Comparison of ENCODE assay signal across 8 cellular contexts in genomic region chr3:187737401-187738088, GRCh38. TPM values are rescaled to one million over a fixed set of nuclear protein-coding genes. Genes with fewer than 3 reads are reported as not detected.
DNase-seq lines count a peak whose midpoint lies in the region; ATAC-seq, FAIRE-seq and TF ChIP-seq lines count a peak whose summit lies in the region.

No MANE protein-coding gene starts in this region.

- H3K4me3 ChIP-seq in HUES6 (ENCODE audit: low read depth, low read length) (peak overlapping the region; percentile 71), lung (peak overlapping the region; percentile 38)

- H3K9me3 ChIP-seq in HUES6 (ENCODE audit: control insufficient read depth, insufficient read depth, low read depth, low read length) (no peaks in the 10 kb centered on the region), lung (ENCODE audit: control insufficient read depth in 2 of 2, insufficient read depth in 1 of 2, low read length in 1 of 2) (no peaks in the 10 kb centered on the region)

- H3K36me3 ChIP-seq in HUES6 (ENCODE audit: control insufficient read depth, insufficient read depth, low read length) (peaks cover 3% of the 10 kb centered on the region; the same call in 1 of the 2 replicates), lung (ENCODE audit: control insufficient read depth in 2 of 2, insufficient read depth in 2 of 2, low read length in 2 of 2) (peaks cover 3 to 8% of the 10 kb centered on the region in 2 donors)

- 3% methylated on average over 41 of the region's 41 CpGs for WGBS in lung, 2 donors

- ATAC-seq in lung (ENCODE audit: insufficient read depth, low FRiP score): peak; percentile 24

- peaks cover 26% of the 10 kb centered on the region for H3K4me1 ChIP-seq in HUES6 (ENCODE audit: control insufficient read depth, insufficient read depth, low read length)
- H3K4me1 ChIP-seq in lung (ENCODE audit: control insufficient read depth in 2 of 2, insufficient read depth in 2 of 2, low read length in 2 of 2): peaks cover 8 to 17% of the 10 kb centered on the region in 2 donors

- FAIRE-seq in urothelium cell line (lab: Jason Lieb, UNC): no peak

- peak; percentile 58 to 69 for DNase-seq in AML-193 (lab: John Stamatoyannopoulos, UW)
- DNase-seq in activated CD4-positive, alpha-beta T cell treated with anti-CD3 and anti-CD28 coated beads, Interleukin-2, amount 50 U/mL, for 4 hours: peak; percentile 51 to 59
- peak; percentile 11 for DNase-seq in effector CD8-positive, alpha-beta T cell (lab: John Stamatoyannopoulos, UW)
- DNase-seq in lung (ENCODE audit: low spot score): peak; percentile 80
- DNase-seq in stimulated activated CD4-positive, alpha-beta T cell treated with anti-CD3 and anti-CD28 coated beads, Interleukin-4, amount 100 ng/mL, for 4 hours: peak; percentile 42 to 47
- no peak for DNase-seq in NCI-H526 treated with DMSO at 0.1 percent for 48 hours (lab: John Stamatoyannopoulos, UW)
- no peak for DNase-seq in urothelium cell line (ENCODE audit: low spot score)

- H3K27me3 ChIP-seq in HUES6 (ENCODE audit: control insufficient read depth, insufficient read depth, low read length) (peaks cover 12% of the 10 kb centered on the region), lung (ENCODE audit: control insufficient read depth, insufficient read depth) (no peaks in the 10 kb centered on the region)

- H3K9ac ChIP-seq in HUES6 (ENCODE audit: low read length): peak overlapping the region; percentile 74

- H3K27ac ChIP-seq in HUES6 (ENCODE audit: low read depth, low read length): no peak overlapping the region
- peak overlapping the region; percentile 96 to 98 for H3K27ac ChIP-seq in lung (ENCODE audit: low read depth in 1 of 2, low read length in 1 of 2)

- TF ChIP-seq CTCF in lung (IDR thresholded peaks at IDR 0.05; ENCODE audit: control extremely low read depth, extremely low read depth): no peak

RNA-seq across cellular contexts. Expression of gene BCL6, which starts 7.7 kb away (rescaled TPM):
- total RNA-seq in lung: 100 to 1,000 TPM in 1 of 2 donors, 10 to 100 TPM in 1; 52.2 to 101 TPM
- 100 to 1,000 TPM in 1 of 2 donors, 10 to 100 TPM in 1; 29.4 to 137 TPM for polyA plus RNA-seq in lung

RNA-seq across cellular contexts. Expression of gene RTP2, which starts 35.2 kb away (rescaled TPM):
- not detected for total RNA-seq in lung
- polyA plus RNA-seq in lung: not detected

Comparison
In these comparisons a context has a peak if more than half of its experiments do, and no peak if none do; other contexts are left out.
1. DNase-seq: peak in AML-193 (2 of 2), activated CD4-positive, alpha-beta T cell treated with anti-CD3 and anti-CD28 coated beads, Interleukin-2, amount 50 U/mL, for 4 hours (2 of 2), effector CD8-positive, alpha-beta T cell (single experiment), lung (single experiment) and stimulated activated CD4-positive, alpha-beta T cell treated with anti-CD3 and anti-CD28 coated beads, Interleukin-4, amount 100 ng/mL, for 4 hours (2 of 2); none in NCI-H526 treated with DMSO at 0.1 percent for 48 hours (single experiment) and urothelium cell line (single experiment).